Comparison of ENCODE assay signal across 9 cellular contexts in genomic region chr6:110357298-110357695, GRCh38. TPM values are rescaled to one million over a fixed set of nuclear protein-coding genes. Genes with fewer than 3 reads are reported as not detected.
DNase-seq lines count a peak whose midpoint lies in the region; ATAC-seq, FAIRE-seq and TF ChIP-seq lines count a peak whose summit lies in the region.
"Had no signal": no experiment of that assay in that cellular context is flagged by ENCODE, and none has a peak within 500 bp of the region (broad histone marks: within the 10 kb centered on the region; RNA-seq: fewer than 3 reads in every experiment).

No MANE protein-coding gene starts in this region.

- 17% methylated on average over 18 of the region's 18 CpGs for WGBS in urinary bladder

- peak overlapping the region; percentile 69 for H3K4me3 Mint-ChIP-seq in activated naive CD4-positive, alpha-beta T cell treated with anti-CD3 and anti-CD28 coated beads, Interleukin-2, amount 50 U/mL, for 24 hours

- FAIRE-seq in GM12892 (lab: Jason Lieb, UNC): no peak

- H3K4me1 ChIP-seq in mucosa of rectum (ENCODE audit: control insufficient read depth in 2 of 2, insufficient read depth in 2 of 2, low read length in 2 of 2) (peaks cover 0 to 4% of the 10 kb centered on the region in 2 donors), urinary bladder (ENCODE audit: insufficient read depth) (no peaks in the 10 kb centered on the region)

- no peak overlapping the region for H3K27ac Mint-ChIP-seq in activated naive CD4-positive, alpha-beta T cell treated with anti-CD3 and anti-CD28 coated beads, Interleukin-2, amount 50 U/mL, for 24 hours

- peaks cover 8 to 20% of the 10 kb centered on the region in 2 donors for H3K27me3 ChIP-seq in mucosa of rectum (ENCODE audit: control insufficient read depth in 2 of 2, insufficient read depth in 2 of 2, low read length in 2 of 2)

- no peak for ATAC-seq in HG03378 (IDR thresholded peaks at IDR 0.05; ENCODE audit: unreplicated experiment)

- H3K36me3 ChIP-seq in mucosa of rectum (ENCODE audit: control insufficient read depth in 2 of 2, insufficient read depth in 2 of 2, low read length in 2 of 2) (no peaks in the 10 kb centered on the region), urinary bladder (ENCODE audit: insufficient read depth) (no peaks in the 10 kb centered on the region)

- peak overlapping the region; percentile 58 to 69 for H3K4me3 ChIP-seq in mucosa of rectum (ENCODE audit: low read length in 2 of 2)
- H3K4me3 ChIP-seq in urinary bladder (ENCODE audit: low read depth, low read length): peak overlapping the region; percentile 81

- peaks cover 27% of the 10 kb centered on the region for H3K27me3 Mint-ChIP-seq in activated naive CD4-positive, alpha-beta T cell treated with anti-CD3 and anti-CD28 coated beads, Interleukin-2, amount 50 U/mL, for 24 hours

- intact Hi-C loops in head of caudate nucleus (cut with DNase I): no loop called here

- peak overlapping the region in 1 of 2 donors; percentile 53 for H3K9ac ChIP-seq in mucosa of rectum (ENCODE audit: low read depth in 1 of 2, low read length in 2 of 2)

- H3K27ac ChIP-seq in mucosa of rectum (ENCODE audit: low read depth in 2 of 2, low read length in 2 of 2) (peak overlapping the region; percentile 54 to 61), urinary bladder (ENCODE audit: low read depth) (peak overlapping the region; percentile 87)

- no peaks in the 10 kb centered on the region for H3K9me3 ChIP-seq in mucosa of rectum (ENCODE audit: control insufficient read depth in 2 of 2, low read length in 2 of 2)

- peaks cover 9% of the 10 kb centered on the region for H3K4me1 Mint-ChIP-seq in activated naive CD4-positive, alpha-beta T cell treated with anti-CD3 and anti-CD28 coated beads, Interleukin-2, amount 50 U/mL, for 24 hours

- no peaks in the 10 kb centered on the region for H3K9me3 Mint-ChIP-seq in activated naive CD4-positive, alpha-beta T cell treated with anti-CD3 and anti-CD28 coated beads, Interleukin-2, amount 50 U/mL, for 24 hours

- no peaks in the 10 kb centered on the region for H3K36me3 Mint-ChIP-seq in activated naive CD4-positive, alpha-beta T cell treated with anti-CD3 and anti-CD28 coated beads, Interleukin-2, amount 50 U/mL, for 24 hours

- no peak for DNase-seq in activated naive CD4-positive, alpha-beta T cell treated with Interleukin-2 at 50 U/mL for 16 hours
- DNase-seq in dermis blood vessel endothelial cell (peak; percentile 3), GM12892 (ENCODE audit: insufficient read length) (no peak), head of caudate nucleus (no peak)
- DNase-seq: DND-41 had no signal

- TF ChIP-seq POLR2A in GM12892 (IDR thresholded peaks at IDR 0.05; ENCODE audit: low read depth, low read length): no peak

RNA-seq across cellular contexts. Expression of gene METTL24, which starts 0.9 kb away (rescaled TPM):
- not detected in 2 replicates for total RNA-seq in dermis blood vessel endothelial cell
- total RNA-seq in urinary bladder: 19.2 TPM
- 4.3 TPM for polyA plus RNA-seq in urinary bladder
- not detected for polyA plus RNA-seq in GM12892 (2012; ENCODE audit: missing spikeins)

RNA-seq across cellular contexts. Expression of gene DDO, which starts 58.1 kb away (rescaled TPM):
- total RNA-seq in dermis blood vessel endothelial cell (2.0 and 2.4 TPM in 2 replicates), urinary bladder (0.63 TPM)
- polyA plus RNA-seq in urinary bladder: 2.0 TPM
- 0.21 TPM for polyA plus RNA-seq in GM12892 (2012; ENCODE audit: missing spikeins)

Comparison
In these comparisons a context has a peak if more than half of its experiments do, and no peak if none do; other contexts are left out.
1. RNA of gene METTL24, which starts 0.9 kb away (total RNA-seq): 19.2 TPM in urinary bladder (single experiment); not detected in dermis blood vessel endothelial cell; every median in the first group is over 10 times any median in the second.